Comparison of ENCODE assay signal across 8 cellular contexts in the genomic region with DNA sequence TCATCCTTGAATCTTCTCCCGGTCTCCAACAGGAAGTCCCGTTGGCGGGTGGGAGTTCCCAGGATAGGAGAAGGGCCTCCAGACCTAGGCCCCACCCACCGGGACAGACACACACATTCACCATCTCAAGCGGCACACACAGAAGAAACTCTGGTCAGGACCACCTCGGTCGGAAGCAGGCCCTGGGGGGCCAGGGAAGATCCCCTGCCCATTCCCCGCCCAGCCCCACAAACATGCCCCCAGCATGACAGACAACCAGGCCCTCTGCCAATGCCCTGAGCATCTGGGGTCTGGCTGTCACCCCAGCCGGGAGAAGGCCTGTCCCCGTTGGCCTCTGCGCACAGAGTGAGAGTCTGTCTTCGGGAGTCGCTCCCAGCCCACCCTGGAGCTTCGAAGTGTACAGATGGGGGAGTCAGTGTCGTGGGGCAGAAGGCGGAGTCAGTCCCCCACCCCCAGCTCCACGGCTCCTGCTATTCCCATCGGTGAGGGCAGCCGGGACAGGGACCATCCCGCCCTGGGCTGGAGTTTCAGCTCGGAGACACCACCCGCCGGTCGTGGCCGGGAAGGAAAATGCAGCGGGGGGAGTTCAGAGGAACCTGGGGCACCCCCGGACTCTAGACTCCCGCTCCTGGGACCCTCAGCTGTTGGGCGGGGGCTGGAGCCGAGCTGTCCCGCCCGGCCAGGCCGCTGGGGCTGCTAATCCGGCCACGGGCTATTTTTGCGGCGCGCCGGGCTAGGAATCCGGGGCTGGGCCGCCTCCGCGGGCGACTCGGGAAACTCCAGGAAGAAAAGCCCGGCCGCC. TPM values are rescaled to one million over a fixed set of nuclear protein-coding genes. Genes with fewer than 3 reads are reported as not detected.
A peak's percentile ranks its signal among the peaks of the same experiment; 100 is the strongest.
DNase-seq lines count a peak whose midpoint lies in the region; ATAC-seq lines count a peak whose summit lies in the region.

No MANE protein-coding gene starts in this region.

- ATAC-seq in Right ventricle myocardium inferior = peak; percentile 17
- no peak for ATAC-seq in HG03460 (IDR thresholded peaks at IDR 0.05; ENCODE audit: unreplicated experiment)

- DNase-seq in Right ventricle myocardium inferior (ENCODE audit: missing footprints) (peak; percentile 83), cardiac septum (ENCODE audit: low spot score) (no peak), adipocyte (ENCODE audit: low read depth) (peak; percentile 88), iPS DF 19.7 (ENCODE audit: low read depth, low spot score) (peak; percentile 85), NCI-H524 (lab: John Stamatoyannopoulos, UW) (no peak)
- DNase-seq in effector memory CD4-positive, alpha-beta T cell = no peak

- no peaks in the 10 kb centered on the region for H3K27me3 ChIP-seq in adipocyte (replicated peaks; ENCODE audit: control insufficient read depth, insufficient read depth, low read length)
- no peaks in the 10 kb centered on the region for H3K27me3 ChIP-seq in skeletal muscle satellite cell (ENCODE audit: control insufficient read depth, insufficient read depth, low read length)
- peaks cover 7% of the 10 kb centered on the region for H3K27me3 ChIP-seq in effector memory CD4-positive, alpha-beta T cell (replicated peaks; ENCODE audit: control insufficient read depth, insufficient read depth, low read length, poor library complexity, severe bottlenecking)

- H3K36me3 ChIP-seq in adipocyte (ENCODE audit: control insufficient read depth, insufficient read depth, low read length, severe bottlenecking) = no peaks in the 10 kb centered on the region
- H3K36me3 ChIP-seq in skeletal muscle satellite cell (ENCODE audit: insufficient read depth, low read length) = peaks cover 10% of the 10 kb centered on the region
- no peaks in the 10 kb centered on the region for H3K36me3 ChIP-seq in effector memory CD4-positive, alpha-beta T cell (ENCODE audit: control insufficient read depth, insufficient read depth, low read length)

- H3K9ac ChIP-seq in adipocyte (ENCODE audit: low read length) (peak overlapping the region; percentile 86), skeletal muscle satellite cell (ENCODE audit: low read depth, low read length) (peak overlapping the region; percentile 91)

- H3K4me3 ChIP-seq in adipocyte (ENCODE audit: low read length) = peak overlapping the region; percentile 89
- peak overlapping the region; percentile 95 for H3K4me3 ChIP-seq in skeletal muscle satellite cell (ENCODE audit: low read length)
- H3K4me3 ChIP-seq in effector memory CD4-positive, alpha-beta T cell (ENCODE audit: insufficient read depth, low read depth, low read length, poor library complexity, severe bottlenecking) = no peak overlapping the region

- H3K4me1 ChIP-seq in adipocyte (ENCODE audit: control insufficient read depth, insufficient read depth, low read length) (peaks cover 66% of the 10 kb centered on the region), skeletal muscle satellite cell (ENCODE audit: control insufficient read depth, insufficient read depth, low read length) (peaks cover 75% of the 10 kb centered on the region)
- H3K4me1 ChIP-seq in effector memory CD4-positive, alpha-beta T cell (ENCODE audit: control insufficient read depth, insufficient read depth, low read length, poor library complexity, severe bottlenecking) = peaks cover 8% of the 10 kb centered on the region

- peak overlapping the region; percentile 86 for H3K4me2 ChIP-seq in skeletal muscle satellite cell (ENCODE audit: low read length)

- no peak overlapping the region for H3K27ac ChIP-seq in effector memory CD4-positive, alpha-beta T cell (ENCODE audit: insufficient read depth, low read length, poor library complexity, severe bottlenecking)

- intact Hi-C loops in Right ventricle myocardium inferior (cut with DNase I) = no loop called here
- intact Hi-C loops in cardiac septum (cut with DNase I) = no loop called here

- H3K9me3 ChIP-seq in adipocyte (ENCODE audit: control insufficient read depth, low read length) (no peaks in the 10 kb centered on the region), skeletal muscle satellite cell (replicated peaks; ENCODE audit: low read length) (no peaks in the 10 kb centered on the region)
- H3K9me3 ChIP-seq in effector memory CD4-positive, alpha-beta T cell (ENCODE audit: control insufficient read depth, low read length) = no peaks in the 10 kb centered on the region

RNA-seq across cellular contexts. Expression of a gene that starts 0.7 kb away (rescaled TPM):
- 24.5 TPM for total RNA-seq in Right ventricle myocardium inferior
- total RNA-seq in cardiac septum = 31.4 TPM
- total RNA-seq in skeletal muscle satellite cell (2012; rRNA removed) = 33.2 and 35.0 TPM in 2 replicates

RNA-seq across cellular contexts. Expression of a gene that starts 6.3 kb away (rescaled TPM):
- total RNA-seq in Right ventricle myocardium inferior (37.2 TPM), cardiac septum (33.6 TPM)
- total RNA-seq in skeletal muscle satellite cell (2012; rRNA removed) = 258 and 274 TPM in 2 replicates

RNA-seq across cellular contexts. Expression of a gene that starts 18.1 kb away (rescaled TPM):
- total RNA-seq in Right ventricle myocardium inferior = 80.7 TPM
- 45.6 TPM for total RNA-seq in cardiac septum
- 31.2 and 31.4 TPM in 2 replicates for total RNA-seq in skeletal muscle satellite cell (2012; rRNA removed)

RNA-seq across cellular contexts. Expression of a gene that starts 18.3 kb away (rescaled TPM):
- 11.3 TPM for total RNA-seq in Right ventricle myocardium inferior
- total RNA-seq in cardiac septum = 9.2 TPM
- total RNA-seq in skeletal muscle satellite cell (2012; rRNA removed) = 5.3 and 6.8 TPM in 2 replicates

Comparison
In these comparisons a context has a peak if more than half of its experiments do, and no peak if none do; other contexts are left out.
1. DNase-seq: peak in Right ventricle myocardium inferior (single experiment), adipocyte (single experiment) and iPS DF 19.7 (single experiment); none in cardiac septum (single experiment), NCI-H524 (0 of 2) and effector memory CD4-positive, alpha-beta T cell (0 of 3).